ENCODE assay signal across 8 cellular contexts in genomic region chr12:48198619-48198973, GRCh38. TPM values are rescaled to one million over a fixed set of nuclear protein-coding genes. Genes with fewer than 3 reads are reported as not detected.
DNase-seq lines count a peak whose midpoint lies in the region; ATAC-seq and TF ChIP-seq lines count a peak whose summit lies in the region.

No MANE protein-coding gene starts in this region.

- TF ChIP-seq CTCF in heart right ventricle (IDR thresholded peaks at IDR 0.05) (no peak), retinal pigment epithelial cell (conservative IDR thresholded peaks at IDR 0.05; ENCODE audit: low read depth, low read length) (no peak)

- peak; percentile 9 for ATAC-seq in HG03280 (IDR thresholded peaks at IDR 0.05; ENCODE audit: unreplicated experiment)
- ATAC-seq in heart right ventricle = peak; percentile 50 to 80 (median 73)
- no peak for ATAC-seq in HG03139 (IDR thresholded peaks at IDR 0.05; ENCODE audit: unreplicated experiment)

- DNase-seq in NOMO-1 treated with DMSO at 0.1 percent for 48 hours (lab: John Stamatoyannopoulos, UW; ENCODE audit: unreplicated experiment) (peak; percentile 14), NOMO-1 treated with dmso at 0.1 percent for 144 hours (lab: John Stamatoyannopoulos, UW; ENCODE audit: unreplicated experiment) (no peak), heart right ventricle (peak; percentile 46 to 63), retinal pigment epithelial cell (ENCODE audit: low read depth) (no peak), NCI-H187 (lab: John Stamatoyannopoulos, UW) (no peak)
- DNase-seq in activated naive CD4-positive, alpha-beta T cell treated with anti-CD3 and anti-CD28 coated beads, Interleukin-2, amount 50 U/mL, for 16 hours = peak; percentile 32

- H3K27me3 ChIP-seq in heart right ventricle = peaks cover 0 to 3% (median 0%) of the 10 kb centered on the region in 7 donors

- H3K4me1 ChIP-seq in heart right ventricle = peaks cover 0 to 36% (median 22%) of the 10 kb centered on the region in 9 donors

- 6 to 7% methylated on average over 27 of the region's 27 CpGs for WGBS in heart right ventricle, 2 donors

- peaks cover 0 to 3% (median 0%) of the 10 kb centered on the region in 11 donors for H3K9me3 ChIP-seq in heart right ventricle

- intact Hi-C loops in heart right ventricle (cut with DNase I) = loop anchor here in 4 of 10 donors (5.0 to 10.0 kb wide), 5 partner anchors 114 to 416 kb away; partner anchors contain the start of gene ZNF641 (in 4 of the 4)

- peaks cover 0 to 6% (median 0%) of the 10 kb centered on the region in 9 donors for H3K36me3 ChIP-seq in heart right ventricle

- peak overlapping the region; percentile 38 to 97 (median 75) for H3K4me3 ChIP-seq in heart right ventricle
- H3K4me3 ChIP-seq in retinal pigment epithelial cell (ENCODE audit: low read length) = peak overlapping the region; percentile 71

- peak overlapping the region; percentile 89 to 100 (median 100) for H3K27ac ChIP-seq in heart right ventricle

RNA-seq across cellular contexts. Expression of gene OR10AD1, which starts 4.5 kb away (rescaled TPM):
- not detected for total RNA-seq in heart right ventricle
- polyA plus RNA-seq in heart right ventricle = not detected

RNA-seq across cellular contexts. Expression of gene CCDC184, which starts 15.2 kb away (rescaled TPM):
- 1 to 10 TPM in 3 of 10 donors, under 1 TPM in 7; 0.11 to 1.5 (median 0.42) TPM for total RNA-seq in heart right ventricle
- polyA plus RNA-seq in heart right ventricle = 1 to 10 TPM; 1.0 to 1.3 TPM

RNA-seq across cellular contexts. Expression of gene ASB8, which starts 41.3 kb away (rescaled TPM):
- total RNA-seq in heart right ventricle = 100 to 1,000 TPM in 1 of 10 donors, 10 to 100 TPM in 9; 73.4 to 103 (median 85.8) TPM
- polyA plus RNA-seq in heart right ventricle = 10 to 100 TPM; 24.9 to 28.5 TPM

Comparison
In these comparisons a context has a peak if more than half of its experiments do, and no peak if none do; other contexts are left out.
1. DNase-seq: peak in NOMO-1 treated with DMSO at 0.1 percent for 48 hours (single experiment), activated naive CD4-positive, alpha-beta T cell treated with anti-CD3 and anti-CD28 coated beads, Interleukin-2, amount 50 U/mL, for 16 hours (single experiment) and heart right ventricle (2 of 2); none in NOMO-1 treated with dmso at 0.1 percent for 144 hours (single experiment), retinal pigment epithelial cell (single experiment) and NCI-H187 (0 of 2).